22 cellular contexts compared by ENCODE assay signal in genomic region chr9:135288941-135289534, GRCh38.
A peak's percentile ranks its signal among the peaks of the same experiment; 100 is the strongest.
DNase-seq lines count a peak whose midpoint lies in the region; ATAC-seq and TF ChIP-seq lines count a peak whose summit lies in the region.
"Had no signal": no experiment of that assay in that cellular context is flagged by ENCODE, and none has a peak within 500 bp of the region (broad histone marks: within the 10 kb centered on the region; RNA-seq: fewer than 3 reads in every experiment).

No MANE protein-coding gene starts in this region.

- H3K27ac ChIP-seq in WERI-Rb-1, result no peak overlapping the region
- H3K27ac ChIP-seq: SK-N-MC had no signal

- no peak overlapping the region for H3K27ac Mint-ChIP-seq in activated CD4-positive, alpha-beta memory T cell treated with anti-CD3 and anti-CD28 coated beads, Interleukin-2, amount 10 ng/mL, durations not matched to agents 7 days and 5 days
- H3K27ac Mint-ChIP-seq: CD4-positive, alpha-beta memory T cell; GM23338; HFFc6 had no signal

- peaks cover 3% of the 10 kb centered on the region for H3K27me3 Mint-ChIP-seq in activated CD4-positive, alpha-beta memory T cell treated with anti-CD3 and anti-CD28 coated beads, Interleukin-2, amount 10 ng/mL, durations not matched to agents 7 days and 5 days

- H3K9me3 Mint-ChIP-seq in activated CD4-positive, alpha-beta memory T cell treated with anti-CD3 and anti-CD28 coated beads, Interleukin-2, amount 10 ng/mL, durations not matched to agents 7 days and 5 days, result peaks cover 11% of the 10 kb centered on the region
- H3K9me3 Mint-ChIP-seq: CD4-positive, alpha-beta memory T cell had no signal

- no peaks in the 10 kb centered on the region for H3K79me2 ChIP-seq in Loucy (ENCODE audit: insufficient read depth, low read length)

- H3K4me1 ChIP-seq in Loucy (ENCODE audit: insufficient read depth, low read length, poor library complexity, severe bottlenecking), result peaks cover 30% of the 10 kb centered on the region

- peak overlapping the region; percentile 35 for H3K4me2 ChIP-seq in Loucy (ENCODE audit: low read depth, low read length, poor library complexity, severe bottlenecking)
- H3K4me2 ChIP-seq: GM23338 had no signal

- no peaks in the 10 kb centered on the region for H3K36me3 ChIP-seq in Loucy (ENCODE audit: insufficient read depth, low read length)
- H3K36me3 ChIP-seq in WERI-Rb-1, result no peaks in the 10 kb centered on the region

- H3K9me2 ChIP-seq in Loucy (replicated peaks; ENCODE audit: low read depth, low read length), result no peaks in the 10 kb centered on the region

- POLR2A ChIA-PET in activated CD4-positive, alpha-beta memory T cell treated with anti-CD3 and anti-CD28 coated beads, Interleukin-2, amount 10 ng/mL, durations not matched to agents 7 days and 5 days (lab: Charles Lee), result no interaction called here

- H3K4me1 Mint-ChIP-seq in activated CD4-positive, alpha-beta memory T cell treated with anti-CD3 and anti-CD28 coated beads, Interleukin-2, amount 10 ng/mL, durations not matched to agents 7 days and 5 days, result no peaks in the 10 kb centered on the region
- H3K4me1 Mint-ChIP-seq: CD4-positive, alpha-beta memory T cell had no signal

- no peaks in the 10 kb centered on the region for H3K9me3 ChIP-seq in Loucy (ENCODE audit: insufficient read depth, low read depth, low read length)
- H3K9me3 ChIP-seq in WERI-Rb-1 (ENCODE audit: severe bottlenecking), result no peaks in the 10 kb centered on the region

- CTCF ChIA-PET in activated CD4-positive, alpha-beta memory T cell treated with anti-CD3 and anti-CD28 coated beads, Interleukin-2, amount 10 ng/mL, durations not matched to agents 7 days and 5 days (lab: Charles Lee), result no interaction called here

- ATAC-seq in GM18870 (IDR thresholded peaks at IDR 0.05; ENCODE audit: unreplicated experiment), result no peak
- ATAC-seq: GM12878, GM23338, Panc1 had no signal

- intact Hi-C loops in posterior vena cava (cut with DNase I), result loop anchor here in 1 of 2 donors (10.0 kb wide), 1 partner anchor 406 kb away; the partner anchor contains the start of gene SOHLH1

- TF ChIP-seq CTCF in Loucy (conservative IDR thresholded peaks at IDR 0.05; ENCODE audit: low read length) (no peak), WERI-Rb-1 (IDR thresholded peaks at IDR 0.05; ENCODE audit: low read depth, low read length) (no peak)

- H3K4me3 Mint-ChIP-seq in activated CD4-positive, alpha-beta memory T cell treated with anti-CD3 and anti-CD28 coated beads, Interleukin-2, amount 10 ng/mL, durations not matched to agents 7 days and 5 days, result no peak overlapping the region
- H3K4me3 Mint-ChIP-seq: CD4-positive, alpha-beta memory T cell; GM23338; HFFc6 had no signal

- H2AFZ ChIP-seq in Loucy (ENCODE audit: low read length), result no peak overlapping the region
- H2AFZ ChIP-seq: GM23338 had no signal

- H3K4me3 ChIP-seq in Loucy (ENCODE audit: low read length, poor library complexity, severe bottlenecking), result no peak overlapping the region
- H3K4me3 ChIP-seq in WERI-Rb-1 (ENCODE audit: low read depth, low read length), result no peak overlapping the region
- H3K4me3 ChIP-seq: GM12878, GM23338, SK-N-MC had no signal

- no peaks in the 10 kb centered on the region for H4K20me1 ChIP-seq in Loucy (ENCODE audit: insufficient read depth, low read length, poor library complexity, severe bottlenecking)

- no peak overlapping the region for H3K9ac ChIP-seq in Loucy (ENCODE audit: low read depth, low read length, poor library complexity, severe bottlenecking)

- H3K36me3 Mint-ChIP-seq in activated CD4-positive, alpha-beta memory T cell treated with anti-CD3 and anti-CD28 coated beads, Interleukin-2, amount 10 ng/mL, durations not matched to agents 7 days and 5 days (ENCODE audit: low read depth), result peaks cover 3% of the 10 kb centered on the region
- H3K36me3 Mint-ChIP-seq: CD4-positive, alpha-beta memory T cell had no signal

- peak; percentile 67 for DNase-seq in Daoy (ENCODE audit: low read depth)
- DNase-seq in WERI-Rb-1, result peak; percentile 55
- DNase-seq in posterior vena cava (ENCODE audit: low spot score), result peak; percentile 29
- DNase-seq in activated CD4-positive, alpha-beta memory T cell treated with anti-CD3 and anti-CD28 coated beads, Interleukin-2, amount 10 ng/mL, durations not matched to agents 7 days and 5 days, result no peak
- no peak for DNase-seq in DMS153 (lab: John Stamatoyannopoulos, UW)
- no peak for DNase-seq in NCI-H226
- DNase-seq: ACHN; CD4-positive, alpha-beta memory T cell; DND-41; GDM1; HFFc6; NCI-H1417; NCI-H1930; NCI-H2171 treated with DMSO at 0.1 percent for 48 hours; Right ventricle myocardium superior; T-helper 1 cell had no signal

- H3F3A ChIP-seq in Loucy (ENCODE audit: low read depth), result peaks cover 7% of the 10 kb centered on the region; the same call in 1 of the 2 replicates

- H3K27me3 ChIP-seq in Loucy (ENCODE audit: insufficient read depth, low read length, poor library complexity, severe bottlenecking) (no peaks in the 10 kb centered on the region), WERI-Rb-1 (ENCODE audit: insufficient read depth, low read depth, severe bottlenecking) (no peaks in the 10 kb centered on the region)

Comparison
In these comparisons a context has a peak if more than half of its experiments do, and no peak if none do; other contexts are left out.
1. DNase-seq: peak in Daoy (single experiment), WERI-Rb-1 (single experiment) and posterior vena cava (single experiment); none in activated CD4-positive, alpha-beta memory T cell treated with anti-CD3 and anti-CD28 coated beads, Interleukin-2, amount 10 ng/mL, durations not matched to agents 7 days and 5 days (single experiment), DMS153 (single experiment) and NCI-H226 (single experiment).